ENCODE assay signal across 8 cellular contexts in genomic region chr16:10895053-10895946, GRCh38.
DNase-seq lines count a peak whose midpoint lies in the region.

No MANE protein-coding gene starts in this region.

- H3K4me3 ChIP-seq in BLaER1: no peak overlapping the region
- no peak overlapping the region for H3K4me3 ChIP-seq in adipocyte (ENCODE audit: low read length)

- peaks cover 86% of the 10 kb centered on the region for H3K36me3 ChIP-seq in BLaER1
- H3K36me3 ChIP-seq in adipocyte (ENCODE audit: control insufficient read depth, insufficient read depth, low read length, severe bottlenecking): no peaks in the 10 kb centered on the region

- H3K27me3 ChIP-seq in BLaER1 (no peaks in the 10 kb centered on the region), adipocyte (replicated peaks; ENCODE audit: control insufficient read depth, insufficient read depth, low read length) (peaks cover 5% of the 10 kb centered on the region)

- H4K20me1 ChIP-seq in BLaER1: peaks cover 90% of the 10 kb centered on the region

- H3K27ac ChIP-seq in BLaER1: no peak overlapping the region

- no peak overlapping the region for H3K9ac ChIP-seq in BLaER1
- no peak overlapping the region for H3K9ac ChIP-seq in adipocyte (ENCODE audit: low read length)

- H3K4me1 ChIP-seq in BLaER1: peaks cover 68% of the 10 kb centered on the region
- H3K4me1 ChIP-seq in adipocyte (ENCODE audit: control insufficient read depth, insufficient read depth, low read length): no peaks in the 10 kb centered on the region

- DNase-seq in HuH-7.5 (ENCODE audit: low spot score) (peak; percentile 42), adipocyte (ENCODE audit: low read depth) (peak; percentile 64), left kidney (ENCODE audit: low read depth, low spot score) (peak; percentile 94), GOT3 (lab: John Stamatoyannopoulos, UW) (no peak), NCI-H1105 (lab: John Stamatoyannopoulos, UW) (no peak), NCI-H1417 (lab: John Stamatoyannopoulos, UW) (no peak), kidney glomerular epithelial cell (lab: John Stamatoyannopoulos, UW) (no peak)

- peak overlapping the region; percentile 13; the same call in 1 of the 2 replicates for H3K4me2 ChIP-seq in BLaER1

- H3K9me3 ChIP-seq in BLaER1 (peaks cover 5% of the 10 kb centered on the region; the same call in 1 of the 2 replicates), adipocyte (ENCODE audit: control insufficient read depth, low read length) (no peaks in the 10 kb centered on the region)

Comparison
In these comparisons a context has a peak if more than half of its experiments do, and no peak if none do; other contexts are left out.
1. DNase-seq: peak in HuH-7.5 (single experiment), adipocyte (single experiment) and left kidney (single experiment); none in GOT3 (single experiment), NCI-H1105 (single experiment), NCI-H1417 (0 of 3) and kidney glomerular epithelial cell (single experiment).